1 cellular context compared by ENCODE assay signal in genomic region chr5:176198299-176198698, GRCh38.
TF ChIP-seq lines count a peak whose summit lies in the region.

No MANE protein-coding gene starts in this region.

TF ChIP-seq in K562, 482 proteins besides CTCF, POLR2A, EP300 and RAD21:
- TF ChIP-seq BCOR (IDR thresholded peaks at IDR 0.05) (peak; percentile 74), KDM1A (IDR thresholded peaks at IDR 0.05) (0 out of 4 replicates have a peak, but pooled peaks of 1 of the 2 experiments have one; percentile 40), PHF20 (IDR thresholded peaks at IDR 0.05; ENCODE audit: partially characterized antibody) (peak; percentile 24)
TF ChIP-seq in K562: peak in this region for 3; not testable (repeated sequence) for 479.
